Comparison of ENCODE assay signal across 1 cellular context in the genomic region with DNA sequence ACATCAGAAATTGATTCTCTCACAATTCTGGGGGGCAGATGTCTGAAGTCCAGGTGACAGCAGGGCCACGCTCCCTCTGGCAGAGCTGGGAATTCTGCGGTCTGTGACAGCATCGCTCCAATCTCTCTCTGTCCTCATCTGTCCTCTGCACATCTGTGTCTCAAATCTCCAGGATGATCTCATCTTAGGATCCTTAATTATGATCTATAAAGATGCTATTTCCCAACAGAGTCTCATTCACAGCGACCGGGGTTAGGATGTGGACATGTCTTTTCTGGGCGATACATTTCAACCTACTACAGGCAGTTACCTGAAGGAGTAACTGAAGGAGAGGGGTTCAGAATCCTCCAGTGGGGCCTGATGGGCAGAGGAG.
TF ChIP-seq lines count a peak whose summit lies in the region.

No MANE protein-coding gene starts in this region.

TF ChIP-seq in A549, 52 proteins besides CTCF, POLR2A, EP300 and RAD21 (continued from another document):
- TF ChIP-seq, protein P1, sequence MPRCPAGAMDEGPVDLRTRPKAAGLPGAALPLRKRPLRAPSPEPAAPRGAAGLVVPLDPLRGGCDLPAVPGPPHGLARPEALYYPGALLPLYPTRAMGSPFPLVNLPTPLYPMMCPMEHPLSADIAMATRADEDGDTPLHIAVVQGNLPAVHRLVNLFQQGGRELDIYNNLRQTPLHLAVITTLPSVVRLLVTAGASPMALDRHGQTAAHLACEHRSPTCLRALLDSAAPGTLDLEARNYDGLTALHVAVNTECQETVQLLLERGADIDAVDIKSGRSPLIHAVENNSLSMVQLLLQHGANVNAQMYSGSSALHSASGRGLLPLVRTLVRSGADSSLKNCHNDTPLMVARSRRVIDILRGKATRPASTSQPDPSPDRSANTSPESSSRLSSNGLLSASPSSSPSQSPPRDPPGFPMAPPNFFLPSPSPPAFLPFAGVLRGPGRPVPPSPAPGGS (IDR thresholded peaks at IDR 0.05): no peak
- TF ChIP-seq FOXS1 (CRISPR knock-in tag; IDR thresholded peaks at IDR 0.05) (no peak), RARB (CRISPR knock-in tag; IDR thresholded peaks at IDR 0.05) (no peak)
